Comparison of ENCODE assay signal across 9 cellular contexts in genomic region chr12:75345531-75345930, GRCh38.
"Had no signal": no experiment of that assay in that cellular context is flagged by ENCODE, and none has a peak within 500 bp of the region (broad histone marks: within the 10 kb centered on the region; RNA-seq: fewer than 3 reads in every experiment).

No MANE protein-coding gene starts in this region.

- H3K27me3 ChIP-seq: neutrophil had no signal

- H3K4me1 ChIP-seq: left ventricle myocardium inferior had no signal

- H3K27ac ChIP-seq: left ventricle myocardium inferior, neutrophil had no signal

- ATAC-seq: esophagus mucosa; naive thymus-derived CD8-positive, alpha-beta T cell had no signal

- H3K36me3 ChIP-seq: left ventricle myocardium inferior, neutrophil had no signal

- H3K9me3 ChIP-seq: left ventricle myocardium inferior, neutrophil had no signal

- DNase-seq: activated effector memory CD4-positive, alpha-beta T cell treated with Interleukin-2 at 50 U/mL for 16 hours; activated naive CD4-positive, alpha-beta T cell treated with anti-CD3 and anti-CD28 coated beads, Interleukin-2, amount 50 U/mL, for 16 hours; activated T-cell treated with anti-CD3 and anti-CD28 coated beads, Interleukin-2, amount 50 U/mL, for 4 hours; hippocampal formation; left ventricle myocardium inferior; naive thymus-derived CD8-positive, alpha-beta T cell; stimulated activated CD4-positive, alpha-beta T cell treated with anti-CD3 and anti-CD28 coated beads, Interleukin-12 subunit alpha, Interleukin-12 subunit beta, amount 100 ng/mL, for 4 hours had no signal

- H3K4me3 ChIP-seq: left ventricle myocardium inferior had no signal
